9 cellular contexts compared by ENCODE assay signal in genomic region chr1:230772457-230773395, GRCh38. TPM values are rescaled to one million over a fixed set of nuclear protein-coding genes. Genes with fewer than 3 reads are reported as not detected.
DNase-seq lines count a peak whose midpoint lies in the region; ATAC-seq and TF ChIP-seq lines count a peak whose summit lies in the region.
"Had no signal": no experiment of that assay in that cellular context is flagged by ENCODE, and none has a peak within 500 bp of the region (broad histone marks: within the 10 kb centered on the region; RNA-seq: fewer than 3 reads in every experiment).

No MANE protein-coding gene starts in this region.

- H2AK5ac ChIP-seq in mesenchymal stem cell (ENCODE audit: low read length, severe bottlenecking) = no peak overlapping the region

- H4K91ac ChIP-seq in mesenchymal stem cell (ENCODE audit: low read length) = peak overlapping the region; percentile 79

- H3K4me3 Mint-ChIP-seq in activated T-helper 17 cell treated with anti-CD3 and anti-CD28 coated beads, Interleukin-2, amount 50 U/mL, for 72 hours = no peak overlapping the region
- no peak overlapping the region for H3K4me3 Mint-ChIP-seq in glutamatergic neuron (ENCODE audit: unreplicated experiment)
- H3K4me3 Mint-ChIP-seq: naive B cell had no signal

- peaks cover 3% of the 10 kb centered on the region for H3K9me3 ChIP-seq in mesenchymal stem cell (ENCODE audit: control insufficient read depth, low read length)

- H2BK5ac ChIP-seq in mesenchymal stem cell (ENCODE audit: low read depth, low read length, poor library complexity, severe bottlenecking) = no peak overlapping the region

- ATAC-seq in activated T-helper 17 cell treated with anti-CD3 and anti-CD28 coated beads, Interleukin-2, amount 50 U/mL, for 72 hours (replicated peaks) = no peak
- ATAC-seq in HG03439 (IDR thresholded peaks at IDR 0.05; ENCODE audit: unreplicated experiment) = no peak

- no peak overlapping the region for H2BK15ac ChIP-seq in mesenchymal stem cell (ENCODE audit: low read depth, poor library complexity, severe bottlenecking)

- peaks cover 13% of the 10 kb centered on the region for H3K27me3 Mint-ChIP-seq in activated T-helper 17 cell treated with anti-CD3 and anti-CD28 coated beads, Interleukin-2, amount 50 U/mL, for 72 hours
- peaks cover 4% of the 10 kb centered on the region for H3K27me3 Mint-ChIP-seq in glutamatergic neuron (ENCODE audit: unreplicated experiment)

- H2BK120ac ChIP-seq in mesenchymal stem cell (ENCODE audit: low read depth, low read length) = no peak overlapping the region

- peak overlapping the region in 1 of 2 experiments; percentile 75 for H3K14ac ChIP-seq in mesenchymal stem cell (ENCODE audit: low read length in 2 of 2)

- H3K27me3 ChIP-seq in mesenchymal stem cell (ENCODE audit: control insufficient read depth in 1 of 2, insufficient read depth in 1 of 2, low read length in 2 of 2) = peaks cover 16 to 21% of the 10 kb centered on the region in 2 experiments

- TF ChIP-seq CTCF in glutamatergic neuron (IDR thresholded peaks at IDR 0.05; ENCODE audit: partially characterized antibody, unreplicated experiment) = no peak

- H3K18ac ChIP-seq in mesenchymal stem cell (ENCODE audit: low read depth in 1 of 2, low read length in 2 of 2) = no peak overlapping the region

- H3K9ac ChIP-seq in mesenchymal stem cell (ENCODE audit: low read length) = peak overlapping the region; percentile 44

- peak overlapping the region; percentile 83 for H4K8ac ChIP-seq in mesenchymal stem cell (ENCODE audit: low read length)

- peak overlapping the region in 1 of 2 experiments; percentile 54 for H3K4me3 ChIP-seq in mesenchymal stem cell (ENCODE audit: insufficient read depth in 1 of 2, low read depth in 1 of 2, low read length in 2 of 2)

- no peak overlapping the region for H3K27ac ChIP-seq in mesenchymal stem cell (ENCODE audit: low read length, poor library complexity, severe bottlenecking)

- H3K4me1 ChIP-seq in mesenchymal stem cell (ENCODE audit: control insufficient read depth, insufficient read depth, low read depth, low read length) = peaks cover 2% of the 10 kb centered on the region

- H3K23ac ChIP-seq in mesenchymal stem cell (ENCODE audit: low read length in 2 of 2) = no peak overlapping the region

- H2BK12ac ChIP-seq in mesenchymal stem cell (ENCODE audit: low read length in 2 of 2) = peak overlapping the region; percentile 37 to 77

- DNase-seq in GM04504 (ENCODE audit: low read depth) = peak; percentile 20
- peak; percentile 2 to 48 for DNase-seq in NCI-H526 (lab: John Stamatoyannopoulos, UW)
- peak; percentile 4 for DNase-seq in dermis blood vessel endothelial cell
- peak; percentile 72 for DNase-seq in mesenchymal stem cell
- DNase-seq in NCI-H1694 treated with DMSO at 0.1 percent for 48 hours (lab: John Stamatoyannopoulos, UW) = no peak
- DNase-seq in glutamatergic neuron = no peak
- DNase-seq: naive B cell had no signal

- no peaks in the 10 kb centered on the region for H3K36me3 ChIP-seq in mesenchymal stem cell (ENCODE audit: control insufficient read depth in 1 of 2, insufficient read depth in 2 of 2, low read depth in 1 of 2, low read length in 2 of 2)

- H3K4me1 Mint-ChIP-seq in activated T-helper 17 cell treated with anti-CD3 and anti-CD28 coated beads, Interleukin-2, amount 50 U/mL, for 72 hours = no peaks in the 10 kb centered on the region
- H3K4me1 Mint-ChIP-seq in glutamatergic neuron (ENCODE audit: low read depth, unreplicated experiment) = peaks cover 4% of the 10 kb centered on the region
- H3K4me1 Mint-ChIP-seq: naive B cell had no signal

- H3K27ac Mint-ChIP-seq in activated T-helper 17 cell treated with anti-CD3 and anti-CD28 coated beads, Interleukin-2, amount 50 U/mL, for 72 hours = no peak overlapping the region
- H3K27ac Mint-ChIP-seq in glutamatergic neuron (ENCODE audit: unreplicated experiment) = no peak overlapping the region
- H3K27ac Mint-ChIP-seq: naive B cell had no signal

- H2AFZ ChIP-seq in mesenchymal stem cell (ENCODE audit: low read depth, low read length) = no peak overlapping the region

- 69% methylated on average over 13 of the region's 14 CpGs for WGBS in mesenchymal stem cell

- H3K79me1 ChIP-seq in mesenchymal stem cell (replicated peaks; ENCODE audit: low read length, poor library complexity, severe bottlenecking) = no peaks in the 10 kb centered on the region

- H3K9me3 Mint-ChIP-seq in activated T-helper 17 cell treated with anti-CD3 and anti-CD28 coated beads, Interleukin-2, amount 50 U/mL, for 72 hours = no peaks in the 10 kb centered on the region
- H3K9me3 Mint-ChIP-seq in glutamatergic neuron (ENCODE audit: unreplicated experiment) = peaks cover 2% of the 10 kb centered on the region

- no peak overlapping the region for H3K4me2 ChIP-seq in mesenchymal stem cell (ENCODE audit: low read length, poor library complexity, severe bottlenecking)

- no peaks in the 10 kb centered on the region for H3K36me3 Mint-ChIP-seq in activated T-helper 17 cell treated with anti-CD3 and anti-CD28 coated beads, Interleukin-2, amount 50 U/mL, for 72 hours (ENCODE audit: low read depth)
- no peaks in the 10 kb centered on the region for H3K36me3 Mint-ChIP-seq in glutamatergic neuron (ENCODE audit: unreplicated experiment)
- H3K36me3 Mint-ChIP-seq: naive B cell had no signal

- peak overlapping the region in 1 of 2 experiments; percentile 76 for H3K4ac ChIP-seq in mesenchymal stem cell (ENCODE audit: low read depth in 1 of 2, low read length in 2 of 2)

RNA-seq across cellular contexts. Expression of gene CAPN9, which starts 25.5 kb away (rescaled TPM):
- total RNA-seq in dermis blood vessel endothelial cell (not detected in 2 replicates), glutamatergic neuron (ENCODE audit: unreplicated experiment) (not detected)
- polyA plus RNA-seq in mesenchymal stem cell (2013, experiment 1 of 2) = 0.21 TPM
- polyA plus RNA-seq in mesenchymal stem cell (2013, experiment 2 of 2) = 0.12 TPM
- total RNA-seq in activated T-helper 17 cell treated with anti-CD3 and anti-CD28 coated beads, Interleukin-2, amount 50 U/mL, for 72 hours = not detected

RNA-seq across cellular contexts. Expression of gene AGT, which starts 58.8 kb away (rescaled TPM):
- under 0.01 TPM in 1 of 2 replicates, not detected in the other for total RNA-seq in dermis blood vessel endothelial cell
- 30.4 TPM for polyA plus RNA-seq in mesenchymal stem cell (2013, experiment 1 of 2)
- 30.9 TPM for polyA plus RNA-seq in mesenchymal stem cell (2013, experiment 2 of 2)
- not detected for total RNA-seq in activated T-helper 17 cell treated with anti-CD3 and anti-CD28 coated beads, Interleukin-2, amount 50 U/mL, for 72 hours
- 6.3 TPM for total RNA-seq in glutamatergic neuron (ENCODE audit: unreplicated experiment)

Comparison
In these comparisons a context has a peak if more than half of its experiments do, and no peak if none do; other contexts are left out.
1. DNase-seq: peak in GM04504 (single experiment), NCI-H526 (2 of 2), dermis blood vessel endothelial cell (single experiment) and mesenchymal stem cell (single experiment); none in NCI-H1694 treated with DMSO at 0.1 percent for 48 hours (single experiment) and glutamatergic neuron (single experiment).